1 cellular context compared by ENCODE assay signal in the genomic region with DNA sequence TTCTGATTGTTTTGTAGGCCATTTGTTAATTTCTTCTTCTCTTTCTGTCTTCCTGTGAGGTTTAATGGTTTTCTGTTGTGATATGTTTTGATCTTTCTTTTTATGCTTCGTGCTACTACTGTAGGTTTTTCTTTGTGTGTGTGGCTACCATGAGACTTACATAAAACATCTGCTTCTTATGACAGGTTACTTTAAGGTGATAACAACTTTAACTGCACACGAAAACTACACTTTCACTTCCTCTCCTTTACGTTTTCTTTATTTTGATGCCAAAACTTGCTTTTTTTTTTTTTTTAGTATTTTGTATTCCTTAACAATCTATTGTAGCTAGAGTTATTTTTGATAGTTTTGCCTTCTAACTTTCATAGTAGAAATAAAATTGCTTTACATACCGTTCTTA.
TF ChIP-seq lines count a peak whose summit lies in the region.

No MANE protein-coding gene starts in this region.

TF ChIP-seq in GM12878, 131 proteins besides CTCF, POLR2A, EP300 and RAD21 (continued from another document):
- TF ChIP-seq, protein P1, sequence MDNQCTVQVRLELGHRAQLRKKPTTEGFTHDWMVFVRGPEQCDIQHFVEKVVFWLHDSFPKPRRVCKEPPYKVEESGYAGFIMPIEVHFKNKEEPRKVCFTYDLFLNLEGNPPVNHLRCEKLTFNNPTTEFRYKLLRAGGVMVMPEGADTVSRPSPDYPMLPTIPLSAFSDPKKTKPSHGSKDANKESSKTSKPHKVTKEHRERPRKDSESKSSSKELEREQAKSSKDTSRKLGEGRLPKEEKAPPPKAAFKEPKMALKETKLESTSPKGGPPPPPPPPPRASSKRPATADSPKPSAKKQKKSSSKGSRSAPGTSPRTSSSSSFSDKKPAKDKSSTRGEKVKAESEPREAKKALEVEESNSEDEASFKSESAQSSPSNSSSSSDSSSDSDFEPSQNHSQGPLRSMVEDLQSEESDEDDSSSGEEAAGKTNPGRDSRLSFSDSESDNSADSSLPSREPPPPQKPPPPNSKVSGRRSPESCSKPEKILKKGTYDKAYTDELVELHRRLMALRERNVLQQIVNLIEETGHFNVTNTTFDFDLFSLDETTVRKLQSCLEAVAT (IDR thresholded peaks at IDR 0.05), result 0 out of 2 replicates have a peak, but pooled peaks have one; percentile 38
- TF ChIP-seq, protein P2, sequence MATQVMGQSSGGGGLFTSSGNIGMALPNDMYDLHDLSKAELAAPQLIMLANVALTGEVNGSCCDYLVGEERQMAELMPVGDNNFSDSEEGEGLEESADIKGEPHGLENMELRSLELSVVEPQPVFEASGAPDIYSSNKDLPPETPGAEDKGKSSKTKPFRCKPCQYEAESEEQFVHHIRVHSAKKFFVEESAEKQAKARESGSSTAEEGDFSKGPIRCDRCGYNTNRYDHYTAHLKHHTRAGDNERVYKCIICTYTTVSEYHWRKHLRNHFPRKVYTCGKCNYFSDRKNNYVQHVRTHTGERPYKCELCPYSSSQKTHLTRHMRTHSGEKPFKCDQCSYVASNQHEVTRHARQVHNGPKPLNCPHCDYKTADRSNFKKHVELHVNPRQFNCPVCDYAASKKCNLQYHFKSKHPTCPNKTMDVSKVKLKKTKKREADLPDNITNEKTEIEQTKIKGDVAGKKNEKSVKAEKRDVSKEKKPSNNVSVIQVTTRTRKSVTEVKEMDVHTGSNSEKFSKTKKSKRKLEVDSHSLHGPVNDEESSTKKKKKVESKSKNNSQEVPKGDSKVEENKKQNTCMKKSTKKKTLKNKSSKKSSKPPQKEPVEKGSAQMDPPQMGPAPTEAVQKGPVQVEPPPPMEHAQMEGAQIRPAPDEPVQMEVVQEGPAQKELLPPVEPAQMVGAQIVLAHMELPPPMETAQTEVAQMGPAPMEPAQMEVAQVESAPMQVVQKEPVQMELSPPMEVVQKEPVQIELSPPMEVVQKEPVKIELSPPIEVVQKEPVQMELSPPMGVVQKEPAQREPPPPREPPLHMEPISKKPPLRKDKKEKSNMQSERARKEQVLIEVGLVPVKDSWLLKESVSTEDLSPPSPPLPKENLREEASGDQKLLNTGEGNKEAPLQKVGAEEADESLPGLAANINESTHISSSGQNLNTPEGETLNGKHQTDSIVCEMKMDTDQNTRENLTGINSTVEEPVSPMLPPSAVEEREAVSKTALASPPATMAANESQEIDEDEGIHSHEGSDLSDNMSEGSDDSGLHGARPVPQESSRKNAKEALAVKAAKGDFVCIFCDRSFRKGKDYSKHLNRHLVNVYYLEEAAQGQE (IDR thresholded peaks at IDR 0.05; ENCODE audit: low read depth, low read length), result no peak
- TF ChIP-seq IKZF2 (IDR thresholded peaks at IDR 0.05), result peak in 1 of 2 experiments; percentile 38; a peak in 2 of 4 replicates
- TF ChIP-seq BMI1 (IDR thresholded peaks at IDR 0.05; ENCODE audit: borderline replicate concordance), result 0 out of 2 replicates have a peak, but pooled peaks have one; percentile 34
- TF ChIP-seq NBN (IDR thresholded peaks at IDR 0.05), result peak; percentile 68; the same call in 1 of the 2 replicates
- TF ChIP-seq MTA2 (IDR thresholded peaks at IDR 0.05; ENCODE audit: low read depth), result peak; percentile 64; the same call in 1 of the 2 replicates
- TF ChIP-seq JUNB (IDR thresholded peaks at IDR 0.05), result no peak
- TF ChIP-seq ATF7 (IDR thresholded peaks at IDR 0.05; ENCODE audit: low read depth), result peak; percentile 48; the same call in 1 of the 2 replicates
- TF ChIP-seq, protein P3, sequence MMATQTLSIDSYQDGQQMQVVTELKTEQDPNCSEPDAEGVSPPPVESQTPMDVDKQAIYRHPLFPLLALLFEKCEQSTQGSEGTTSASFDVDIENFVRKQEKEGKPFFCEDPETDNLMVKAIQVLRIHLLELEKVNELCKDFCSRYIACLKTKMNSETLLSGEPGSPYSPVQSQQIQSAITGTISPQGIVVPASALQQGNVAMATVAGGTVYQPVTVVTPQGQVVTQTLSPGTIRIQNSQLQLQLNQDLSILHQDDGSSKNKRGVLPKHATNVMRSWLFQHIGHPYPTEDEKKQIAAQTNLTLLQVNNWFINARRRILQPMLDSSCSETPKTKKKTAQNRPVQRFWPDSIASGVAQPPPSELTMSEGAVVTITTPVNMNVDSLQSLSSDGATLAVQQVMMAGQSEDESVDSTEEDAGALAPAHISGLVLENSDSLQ (IDR thresholded peaks at IDR 0.05), result 0 out of 2 replicates have a peak, but pooled peaks have one; percentile 34
- no peak for TF ChIP-seq POU2F2 (IDR thresholded peaks at IDR 0.05; ENCODE audit: borderline replicate concordance, low read depth, low read length)
- TF ChIP-seq, protein P4, sequence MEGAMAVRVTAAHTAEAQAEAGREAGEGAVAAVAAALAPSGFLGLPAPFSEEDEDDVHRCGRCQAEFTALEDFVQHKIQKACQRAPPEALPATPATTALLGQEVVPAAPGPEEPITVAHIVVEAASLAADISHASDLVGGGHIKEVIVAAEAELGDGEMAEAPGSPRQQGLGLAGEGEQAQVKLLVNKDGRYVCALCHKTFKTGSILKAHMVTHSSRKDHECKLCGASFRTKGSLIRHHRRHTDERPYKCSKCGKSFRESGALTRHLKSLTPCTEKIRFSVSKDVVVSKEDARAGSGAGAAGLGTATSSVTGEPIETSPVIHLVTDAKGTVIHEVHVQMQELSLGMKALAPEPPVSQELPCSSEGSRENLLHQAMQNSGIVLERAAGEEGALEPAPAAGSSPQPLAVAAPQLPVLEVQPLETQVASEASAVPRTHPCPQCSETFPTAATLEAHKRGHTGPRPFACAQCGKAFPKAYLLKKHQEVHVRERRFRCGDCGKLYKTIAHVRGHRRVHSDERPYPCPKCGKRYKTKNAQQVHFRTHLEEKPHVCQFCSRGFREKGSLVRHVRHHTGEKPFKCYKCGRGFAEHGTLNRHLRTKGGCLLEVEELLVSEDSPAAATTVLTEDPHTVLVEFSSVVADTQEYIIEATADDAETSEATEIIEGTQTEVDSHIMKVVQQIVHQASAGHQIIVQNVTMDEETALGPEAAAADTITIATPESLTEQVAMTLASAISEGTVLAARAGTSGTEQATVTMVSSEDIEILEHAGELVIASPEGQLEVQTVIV (IDR thresholded peaks at IDR 0.05; ENCODE audit: borderline replicate concordance, partially characterized antibody), result no peak
- TF ChIP-seq SPI1 (IDR thresholded peaks at IDR 0.05; ENCODE audit: borderline replicate concordance, insufficient read depth, low read depth, low read length), result peak; percentile 76; the same call in 1 of the 2 replicates
- TF ChIP-seq ZNF384 (IDR thresholded peaks at IDR 0.05; ENCODE audit: borderline replicate concordance, low read depth, low read length), result peak; percentile 59; the same call in 1 of the 2 replicates
- no peak for TF ChIP-seq ZZZ3 (IDR thresholded peaks at IDR 0.05; ENCODE audit: control insufficient read depth, insufficient read length, low read depth)
